ENCODE assay signal across 22 cellular contexts in genomic region chr4:5976921-5977320, GRCh38. TPM values are rescaled to one million over a fixed set of nuclear protein-coding genes. Genes with fewer than 3 reads are reported as not detected.
DNase-seq lines count a peak whose midpoint lies in the region; ATAC-seq and TF ChIP-seq lines count a peak whose summit lies in the region.
"Had no signal": no experiment of that assay in that cellular context is flagged by ENCODE, and none has a peak within 500 bp of the region (broad histone marks: within the 10 kb centered on the region; RNA-seq: fewer than 3 reads in every experiment).

No MANE protein-coding gene starts in this region.

- no peak overlapping the region for H3K4me3 Mint-ChIP-seq in CD14-positive monocyte
- no peak overlapping the region for H3K4me3 Mint-ChIP-seq in endodermal cell
- no peak overlapping the region for H3K4me3 Mint-ChIP-seq in CD4-positive, alpha-beta memory T cell
- H3K4me3 Mint-ChIP-seq: CD8-positive, alpha-beta T cell had no signal

- no peak overlapping the region for H3K4me3 ChIP-seq in A673 (ENCODE audit: low read depth, low read length, poor library complexity, severe bottlenecking)
- no peak overlapping the region for H3K4me3 ChIP-seq in endodermal cell (ENCODE audit: low read length)
- H3K4me3 ChIP-seq in sigmoid colon, result no peak overlapping the region
- H3K4me3 ChIP-seq in CD4-positive, alpha-beta memory T cell (ENCODE audit: low read length in 2 of 2), result no peak overlapping the region
- H3K4me3 ChIP-seq: A549, HAP-1, Peyer's patch, SJSA1 had no signal

- no peaks in the 10 kb centered on the region for H3K27me3 ChIP-seq in A673 (replicated peaks; ENCODE audit: insufficient read depth, low read depth, low read length, poor library complexity)
- H3K27me3 ChIP-seq in endodermal cell (ENCODE audit: control insufficient read depth, insufficient read depth, low read length, poor library complexity, severe bottlenecking), result no peaks in the 10 kb centered on the region
- H3K27me3 ChIP-seq in sigmoid colon, result peaks cover 6 to 62% (median 13%) of the 10 kb centered on the region in 3 donors
- H3K27me3 ChIP-seq in CD4-positive, alpha-beta memory T cell (ENCODE audit: insufficient read depth, low read length), result no peaks in the 10 kb centered on the region
- H3K27me3 ChIP-seq: BE2C, Peyer's patch, SJSA1 had no signal

- ATAC-seq in GM18517 (IDR thresholded peaks at IDR 0.05; ENCODE audit: unreplicated experiment), result no peak
- ATAC-seq: A549; CD8-positive, alpha-beta T cell; Right ventricle myocardium inferior had no signal

- H3K9me3 ChIP-seq in A673 (ENCODE audit: low read depth, low read length, poor library complexity, severe bottlenecking) (no peaks in the 10 kb centered on the region), endodermal cell (ENCODE audit: control insufficient read depth, low read length) (no peaks in the 10 kb centered on the region), sigmoid colon (no peaks in the 10 kb centered on the region)
- no peaks in the 10 kb centered on the region for H3K9me3 ChIP-seq in CD4-positive, alpha-beta memory T cell (ENCODE audit: control insufficient read depth in 1 of 2, low read length in 2 of 2)
- H3K9me3 ChIP-seq: A549, BE2C, HAP-1, Peyer's patch, SJSA1 had no signal

- H3K9me3 Mint-ChIP-seq in CD14-positive monocyte (no peaks in the 10 kb centered on the region), endodermal cell (no peaks in the 10 kb centered on the region)
- no peaks in the 10 kb centered on the region for H3K9me3 Mint-ChIP-seq in CD4-positive, alpha-beta memory T cell
- H3K9me3 Mint-ChIP-seq: CD8-positive, alpha-beta T cell had no signal

- POLR2A ChIA-PET in A673 (lab: Charles Lee; ENCODE audit: low non-redundant PET), result no interaction called here
- POLR2A ChIA-PET in CD4-positive, alpha-beta memory T cell (lab: Charles Lee; ENCODE audit: partially characterized antibody), result no interaction called here

- TF ChIP-seq CTCF in A673 (conservative IDR thresholded peaks at IDR 0.05; ENCODE audit: low read depth, low read length) (no peak), CD14-positive monocyte (IDR thresholded peaks at IDR 0.05) (no peak), endodermal cell (conservative IDR thresholded peaks at IDR 0.05) (no peak), sigmoid colon (IDR thresholded peaks at IDR 0.05) (no peak)

- no peak overlapping the region for H3K9ac ChIP-seq in endodermal cell (ENCODE audit: extremely low read depth, low read length, poor library complexity, severe bottlenecking)

- 81 to 84% methylated on average over 7 to 9 of the region's 9 CpGs for WGBS in endodermal cell (ENCODE audit: insufficient coverage in 1 of 2, insufficient read length in 1 of 2), 2 experiments
- WGBS in sigmoid colon, 2 donors, result 75 to 79% methylated on average over 9 of the region's 9 CpGs

- peaks cover 23% of the 10 kb centered on the region for H3K4me1 ChIP-seq in A673 (ENCODE audit: insufficient read depth, low read length, poor library complexity, severe bottlenecking)
- H3K4me1 ChIP-seq in endodermal cell (ENCODE audit: control insufficient read depth, insufficient read depth, low read length), result no peaks in the 10 kb centered on the region
- no peaks in the 10 kb centered on the region for H3K4me1 ChIP-seq in sigmoid colon
- no peaks in the 10 kb centered on the region for H3K4me1 ChIP-seq in CD4-positive, alpha-beta memory T cell (ENCODE audit: insufficient read depth, low read length)
- H3K4me1 ChIP-seq: A549, HAP-1, Peyer's patch, SJSA1 had no signal

- H3K36me3 ChIP-seq in A673 (ENCODE audit: insufficient read depth, low read length, poor library complexity, severe bottlenecking), result no peaks in the 10 kb centered on the region
- no peaks in the 10 kb centered on the region for H3K36me3 ChIP-seq in endodermal cell (ENCODE audit: control insufficient read depth, insufficient read depth, low read length)
- no peaks in the 10 kb centered on the region for H3K36me3 ChIP-seq in sigmoid colon
- no peaks in the 10 kb centered on the region for H3K36me3 ChIP-seq in CD4-positive, alpha-beta memory T cell (ENCODE audit: insufficient read depth, low read length)
- H3K36me3 ChIP-seq: BE2C, HAP-1, Peyer's patch, SJSA1 had no signal

- DNase-seq in A673 (ENCODE audit: low spot score), result peak; percentile 59
- DNase-seq in CD14-positive monocyte (ENCODE audit: low spot score), result peak; percentile 26
- DNase-seq in endodermal cell, result peak; percentile 33
- DNase-seq in sigmoid colon, result peak; percentile 30
- no peak for DNase-seq in CD4-positive, alpha-beta memory T cell
- DNase-seq in globus pallidus (ENCODE audit: low spot score), result no peak
- DNase-seq: BE2C; CD8-positive, alpha-beta T cell; DMS153; GDM1; Kasumi-1; NCI-H1417; NCI-H187; NCI-H446; NCI-H526 had no signal

- H3K27me3 Mint-ChIP-seq in CD14-positive monocyte (ENCODE audit: low read depth in 3 of 3) (peaks cover 8 to 13% (median 11%) of the 10 kb centered on the region in 3 donors), endodermal cell (ENCODE audit: insufficient read depth) (peaks cover 3% of the 10 kb centered on the region)
- H3K27me3 Mint-ChIP-seq in CD4-positive, alpha-beta memory T cell, result peaks cover 8 to 11% of the 10 kb centered on the region in 2 donors

- CTCF ChIA-PET in A673 (lab: Charles Lee), result interaction anchor here (0.5 kb wide), 1 partner anchor 156 kb away, joined by 3 read pairs; no protein-coding TSS in a partner anchor
- CTCF ChIA-PET in CD4-positive, alpha-beta memory T cell (lab: Charles Lee; ENCODE audit: partially characterized antibody), result interaction anchor here (1.5 kb wide), 1 partner anchor 21 kb away, joined by 3 read pairs; no protein-coding TSS in a partner anchor

- H3K27ac ChIP-seq in A673 (ENCODE audit: low read depth, low read length, poor library complexity, severe bottlenecking), result no peak overlapping the region
- no peak overlapping the region for H3K27ac ChIP-seq in endodermal cell (ENCODE audit: low read depth, low read length)
- no peak overlapping the region for H3K27ac ChIP-seq in sigmoid colon
- no peak overlapping the region for H3K27ac ChIP-seq in CD4-positive, alpha-beta memory T cell (ENCODE audit: low read depth, low read length)
- H3K27ac ChIP-seq: A549, Peyer's patch, SJSA1 had no signal

- no TSS peak for BruUV-seq in A673 (replicated peaks; lab: Mats Ljungman, UMichigan)

- intact Hi-C loops in A673 (cut with micrococcal nuclease; ENCODE audit: unreplicated experiment) (loop anchor here (5.0 kb wide), 2 partner anchors 85 to 925 kb away; partner anchors contain the start of genes CRMP1 and STK32B), CD14-positive monocyte (cut with micrococcal nuclease) (no loop called here), sigmoid colon (cut with DNase I) (no loop called here)
- intact Hi-C loops in CD4-positive, alpha-beta memory T cell (cut with micrococcal nuclease), result no loop called here

- no peak overlapping the region for H3K27ac Mint-ChIP-seq in CD14-positive monocyte
- H3K27ac Mint-ChIP-seq in endodermal cell, result no peak overlapping the region
- H3K27ac Mint-ChIP-seq in CD4-positive, alpha-beta memory T cell, result no peak overlapping the region
- H3K27ac Mint-ChIP-seq: CD8-positive, alpha-beta T cell had no signal

- no peak for TF ChIP-seq POLR2A in sigmoid colon (IDR thresholded peaks at IDR 0.05)

- H3K36me3 Mint-ChIP-seq in CD14-positive monocyte, result no peaks in the 10 kb centered on the region
- no peaks in the 10 kb centered on the region for H3K36me3 Mint-ChIP-seq in endodermal cell (ENCODE audit: low read depth)
- H3K36me3 Mint-ChIP-seq in CD4-positive, alpha-beta memory T cell, result no peaks in the 10 kb centered on the region
- H3K36me3 Mint-ChIP-seq: CD8-positive, alpha-beta T cell had no signal

- H3K4me1 Mint-ChIP-seq in CD14-positive monocyte, result no peaks in the 10 kb centered on the region
- H3K4me1 Mint-ChIP-seq in endodermal cell, result no peaks in the 10 kb centered on the region
- no peaks in the 10 kb centered on the region for H3K4me1 Mint-ChIP-seq in CD4-positive, alpha-beta memory T cell

- TF ChIP-seq EP300 in sigmoid colon (IDR thresholded peaks at IDR 0.05), result no peak

RNA-seq across cellular contexts. Expression of gene C4orf50, which starts 41.3 kb away (rescaled TPM):
- total RNA-seq in A673 (2021) (not detected in 2 replicates), endodermal cell (1 to 10 TPM in 1 of 2 donors, under 1 TPM in 1; 0.84 to 1.6 TPM), sigmoid colon (under 1 TPM; 0.16 to 0.83 (median 0.70) TPM)
- polyA plus RNA-seq in CD14-positive monocyte (not detected), sigmoid colon (under 1 TPM in 2 of 3 donors, not detected in 1; under 0.01 to 0.17 TPM)
- polyA plus RNA-seq in endodermal cell (2013, experiment 1 of 2), result 0.11 TPM
- 0.17 TPM for polyA plus RNA-seq in endodermal cell (2013, experiment 2 of 2)
- under 1 TPM; 0.25 to 0.26 TPM for total RNA-seq in CD4-positive, alpha-beta memory T cell
- polyA plus RNA-seq in CD4-positive, alpha-beta memory T cell, result under 1 TPM in 1 of 2 donors, not detected in 1; 0.02 TPM
- total RNA-seq: MCF 10A, Right ventricle myocardium inferior, SJSA1 had no signal
- polyA plus RNA-seq: A549 had no signal

Comparison
In these comparisons a context has a peak if more than half of its experiments do, and no peak if none do; other contexts are left out.
1. DNase-seq: peak in A673 (single experiment), CD14-positive monocyte (single experiment), endodermal cell (single experiment) and sigmoid colon (single experiment); none in CD4-positive, alpha-beta memory T cell (0 of 5) and globus pallidus (single experiment).